In genomic region chr2:39494784-39495251, GRCh38 we compare ENCODE assay signal across 9 cellular contexts. TPM values are rescaled to one million over a fixed set of nuclear protein-coding genes. Genes with fewer than 3 reads are reported as not detected.
DNase-seq lines count a peak whose midpoint lies in the region; ATAC-seq, FAIRE-seq and TF ChIP-seq lines count a peak whose summit lies in the region.
"Had no signal": no experiment of that assay in that cellular context is flagged by ENCODE, and none has a peak within 500 bp of the region (broad histone marks: within the 10 kb centered on the region; RNA-seq: fewer than 3 reads in every experiment).

No MANE protein-coding gene starts in this region.

- no peaks in the 10 kb centered on the region for H3K9me2 ChIP-seq in MM.1S (replicated peaks; ENCODE audit: insufficient read depth, low read length)

- TF ChIP-seq CTCF in fibroblast of villous mesenchyme (IDR thresholded peaks at IDR 0.05; ENCODE audit: insufficient read depth, low read depth, low read length), result no peak
- no peak for TF ChIP-seq CTCF in MM.1S (IDR thresholded peaks at IDR 0.05; ENCODE audit: low read length)

- no peak overlapping the region for H3K9ac ChIP-seq in MM.1S (ENCODE audit: low read length)

- no peaks in the 10 kb centered on the region for H3K27me3 ChIP-seq in MM.1S (replicated peaks; ENCODE audit: insufficient read depth, low read length)

- H3F3A ChIP-seq in MM.1S (ENCODE audit: insufficient read depth, low read length), result peaks cover 17% of the 10 kb centered on the region

- ATAC-seq in GM21786 (IDR thresholded peaks at IDR 0.05; ENCODE audit: unreplicated experiment), result peak; percentile 35

- FAIRE-seq in GM12892 (lab: Jason Lieb, UNC), result peak; percentile 93

- H3K79me2 ChIP-seq in MM.1S (ENCODE audit: low read length), result no peaks in the 10 kb centered on the region

- H2AFZ ChIP-seq in MM.1S (ENCODE audit: low read length), result no peak overlapping the region

- H3K4me3 ChIP-seq in fibroblast of villous mesenchyme (ENCODE audit: low read depth, low read length) (no peak overlapping the region), MM.1S (ENCODE audit: low read length) (no peak overlapping the region)
- H3K4me3 ChIP-seq: lung had no signal

- H3K9me3 ChIP-seq in MM.1S (replicated peaks; ENCODE audit: insufficient read depth, low read length), result no peaks in the 10 kb centered on the region

- H4K20me1 ChIP-seq in MM.1S (ENCODE audit: insufficient read depth, low read length), result no peaks in the 10 kb centered on the region

- H3K4me2 ChIP-seq in MM.1S (ENCODE audit: low read depth, low read length), result no peak overlapping the region

- H3K4me1 ChIP-seq in MM.1S (ENCODE audit: low read length), result peaks cover 37% of the 10 kb centered on the region

- H3K36me3 ChIP-seq in MM.1S (replicated peaks; ENCODE audit: insufficient read depth, low read length), result no peaks in the 10 kb centered on the region

- H3K27ac ChIP-seq in MM.1S (ENCODE audit: low read length), result no peak overlapping the region

- TF ChIP-seq POLR2A in GM12892 (IDR thresholded peaks at IDR 0.05; ENCODE audit: low read depth, low read length), result no peak

- DNase-seq in GM12892 (ENCODE audit: insufficient read length) (no peak), LHCN-M2 (ENCODE audit: low read depth) (peak; percentile 92), fibroblast of villous mesenchyme (ENCODE audit: low read depth) (peak; percentile 95), stromal cell of bone marrow (ENCODE audit: low read depth) (peak; percentile 74), NCI-H2171 treated with DMSO at 0.1 percent for 48 hours (lab: John Stamatoyannopoulos, UW) (no peak), MM.1S (no peak)
- no peak for DNase-seq in activated CD4-positive, CD25-positive, alpha-beta regulatory T cell (lab: John Stamatoyannopoulos, UW)

RNA-seq across cellular contexts. Expression of gene MAP4K3, which starts 57.7 kb away (rescaled TPM):
- polyA plus RNA-seq in GM12892 (2012; ENCODE audit: missing spikeins), result 3.2 TPM
- total RNA-seq in LHCN-M2 (2014; rRNA removed) (35.0 and 41.4 TPM in 2 replicates), fibroblast of villous mesenchyme (78.0 and 97.2 TPM in 2 replicates)
- 8.4 TPM for polyA plus RNA-seq in LHCN-M2 (2012)

Comparison
In these comparisons a context has a peak if more than half of its experiments do, and no peak if none do; other contexts are left out.
1. DNase-seq: peak in LHCN-M2 (single experiment), fibroblast of villous mesenchyme (single experiment) and stromal cell of bone marrow (single experiment); none in GM12892 (single experiment), activated CD4-positive, CD25-positive, alpha-beta regulatory T cell (0 of 4), NCI-H2171 treated with DMSO at 0.1 percent for 48 hours (single experiment) and MM.1S (single experiment).